Comparison of ENCODE assay signal across 10 cellular contexts in genomic region chr1:204437796-204438570, GRCh38. TPM values are rescaled to one million over a fixed set of nuclear protein-coding genes. Genes with fewer than 3 reads are reported as not detected.
DNase-seq lines count a peak whose midpoint lies in the region; ATAC-seq and TF ChIP-seq lines count a peak whose summit lies in the region.
"Had no signal": no experiment of that assay in that cellular context is flagged by ENCODE, and none has a peak within 500 bp of the region (broad histone marks: within the 10 kb centered on the region; RNA-seq: fewer than 3 reads in every experiment).

No MANE protein-coding gene starts in this region.

- TF ChIP-seq CTCF in transverse colon (IDR thresholded peaks at IDR 0.05), result no peak

- H3K36me3 ChIP-seq in adipocyte (ENCODE audit: control insufficient read depth, insufficient read depth, low read length, severe bottlenecking) (peaks cover 16% of the 10 kb centered on the region), muscle layer of duodenum (ENCODE audit: control insufficient read depth in 1 of 2, insufficient read depth in 2 of 2, low read length in 2 of 2) (peaks cover 39 to 60% of the 10 kb centered on the region in 2 donors), transverse colon (peaks cover 0 to 33% (median 14%) of the 10 kb centered on the region in 4 donors)

- DNase-seq in activated naive CD4-positive, alpha-beta T cell treated with anti-CD3 and anti-CD28 coated beads, Interleukin-2, amount 50 U/mL, for 72 hours (ENCODE audit: low spot score in 2 of 2), result no peak
- DNase-seq in activated naive CD4-positive, alpha-beta T cell treated with anti-CD3 and anti-CD28 coated beads, Interleukin-2, amount 50 U/mL, for 16 hours, result no peak
- DNase-seq in adipocyte (ENCODE audit: low read depth), result no peak
- no peak for DNase-seq in transverse colon
- DNase-seq: NCI-H1092 treated with DMSO at 0.1 percent for 48 hours, T-helper 9 cell had no signal

- in situ Hi-C loops in transverse colon (cut with MboI; ENCODE audit: low pct_ligation_motif_present in 1 of 4, low pct_unique_long_range_greater_than_20kb in 1 of 4, low sequenced_read_pairs in 3 of 4), result loop anchor here in 1 of 4 donors (25.0 kb wide), 1 partner anchor 374 kb away; no protein-coding TSS in a partner anchor

- peak overlapping the region; percentile 47 to 77 for H3K27ac Mint-ChIP-seq in activated naive CD4-positive, alpha-beta T cell treated with anti-CD3 and anti-CD28 coated beads, Interleukin-2, amount 50 U/mL, for 72 hours

- peak; percentile 12 to 21 for ATAC-seq in activated naive CD4-positive, alpha-beta T cell treated with anti-CD3 and anti-CD28 coated beads, Interleukin-2, amount 50 U/mL, for 72 hours
- ATAC-seq in GM19463 (IDR thresholded peaks at IDR 0.05; ENCODE audit: unreplicated experiment) (no peak), HG03159 (IDR thresholded peaks at IDR 0.05; ENCODE audit: unreplicated experiment) (no peak), GM18870 (IDR thresholded peaks at IDR 0.05; ENCODE audit: unreplicated experiment) (no peak)

- no peak for TF ChIP-seq POLR2A in transverse colon (IDR thresholded peaks at IDR 0.05)

- peaks cover 71% of the 10 kb centered on the region for H3K4me1 ChIP-seq in adipocyte (ENCODE audit: control insufficient read depth, insufficient read depth, low read length)
- peaks cover 9 to 13% of the 10 kb centered on the region in 2 donors for H3K4me1 ChIP-seq in muscle layer of duodenum (ENCODE audit: control insufficient read depth in 1 of 2, insufficient read depth in 2 of 2, low read length in 2 of 2)
- H3K4me1 ChIP-seq in transverse colon, result peaks cover 0 to 10% (median 5%) of the 10 kb centered on the region in 4 donors

- peaks cover 0 to 15% of the 10 kb centered on the region in 2 donors for H3K36me3 Mint-ChIP-seq in activated naive CD4-positive, alpha-beta T cell treated with anti-CD3 and anti-CD28 coated beads, Interleukin-2, amount 50 U/mL, for 72 hours

- H3K27me3 ChIP-seq in adipocyte (replicated peaks; ENCODE audit: control insufficient read depth, insufficient read depth, low read length) (no peaks in the 10 kb centered on the region), muscle layer of duodenum (ENCODE audit: low read depth, low read length) (no peaks in the 10 kb centered on the region), transverse colon (no peaks in the 10 kb centered on the region)

- 71 to 82% methylated on average over 4 to 8 of the region's 8 CpGs for WGBS in transverse colon (ENCODE audit: low coverage in 1 of 2), 2 donors

- H3K4me3 ChIP-seq in adipocyte (ENCODE audit: low read length) (peak overlapping the region; percentile 2), muscle layer of duodenum (ENCODE audit: low read depth in 1 of 2, low read length in 2 of 2) (no peak overlapping the region), transverse colon (no peak overlapping the region)

- TF ChIP-seq EP300 in transverse colon (IDR thresholded peaks at IDR 0.05; ENCODE audit: low read depth), result no peak

- no peaks in the 10 kb centered on the region for H3K9me3 Mint-ChIP-seq in activated naive CD4-positive, alpha-beta T cell treated with anti-CD3 and anti-CD28 coated beads, Interleukin-2, amount 50 U/mL, for 72 hours

- intact Hi-C loops in transverse colon (cut with DNase I; ENCODE audit: low total_unique reads), result no loop called here

- no peaks in the 10 kb centered on the region for H3K9me3 ChIP-seq in adipocyte (ENCODE audit: control insufficient read depth, low read length)
- no peaks in the 10 kb centered on the region for H3K9me3 ChIP-seq in muscle layer of duodenum (ENCODE audit: control insufficient read depth in 1 of 2, low read length in 2 of 2)
- H3K9me3 ChIP-seq in transverse colon, result no peaks in the 10 kb centered on the region

- peak overlapping the region; percentile 84 for H3K27ac ChIP-seq in muscle layer of duodenum (ENCODE audit: low read length)
- peak overlapping the region; percentile 51 to 85 (median 75) for H3K27ac ChIP-seq in transverse colon

- H3K9ac ChIP-seq in adipocyte (ENCODE audit: low read length), result peak overlapping the region; percentile 50

RNA-seq across cellular contexts. Expression of gene PPP1R15B, which starts 26.4 kb away (rescaled TPM):
- 100 to 1,000 TPM in 1 of 2 donors, 10 to 100 TPM in 1; 54.6 to 138 TPM for total RNA-seq in activated naive CD4-positive, alpha-beta T cell treated with anti-CD3 and anti-CD28 coated beads, Interleukin-2, amount 50 U/mL, for 72 hours
- total RNA-seq in transverse colon, result 10 to 100 TPM; 30.8 to 74.2 (median 54.5) TPM

RNA-seq across cellular contexts. Expression of gene PIK3C2B, which starts 56.6 kb away (rescaled TPM):
- total RNA-seq in activated naive CD4-positive, alpha-beta T cell treated with anti-CD3 and anti-CD28 coated beads, Interleukin-2, amount 50 U/mL, for 72 hours, result 10 to 100 TPM; 26.3 to 65.6 TPM
- 100 to 1,000 TPM in 2 of 4 donors, 10 to 100 TPM in 2; 61.9 to 181 (median 88.8) TPM for total RNA-seq in transverse colon

Comparison
In these comparisons a context has a peak if more than half of its experiments do, and no peak if none do; other contexts are left out.
1. ATAC-seq: peak in activated naive CD4-positive, alpha-beta T cell treated with anti-CD3 and anti-CD28 coated beads, Interleukin-2, amount 50 U/mL, for 72 hours (2 of 2); none in GM19463 (single experiment), HG03159 (single experiment) and GM18870 (single experiment).